Comparison of ENCODE assay signal across 21 cellular contexts in genomic region chr2:218719457-218719856, GRCh38.
"Had no signal": no experiment of that assay in that cellular context is flagged by ENCODE, and none has a peak within 500 bp of the region (broad histone marks: within the 10 kb centered on the region; RNA-seq: fewer than 3 reads in every experiment).

No MANE protein-coding gene starts in this region.

- H3K27ac ChIP-seq: esophagus muscularis mucosa, gastrocnemius medialis, heart right ventricle, neutrophil, thoracic aorta, transverse colon had no signal

- FAIRE-seq: endometrium had no signal

- H3K27me3 Mint-ChIP-seq: naive thymus-derived CD4-positive, alpha-beta T cell; stimulated activated memory B cell treated with anti-CD40 and anti-IgM and Interleukin-4, amounts not matched to agents 10 μg/mL and 1 μg/mL and 100 μg/mL, for 72 hours; stimulated activated naive CD8-positive, alpha-beta T cell treated with anti-CD3 and anti-CD28 coated beads, Interleukin-15, Interleukin-2, amounts not matched to agents 100 ng/mL and 50 ng/mL, for 24 hours had no signal

- H3K9me3 Mint-ChIP-seq: naive thymus-derived CD4-positive, alpha-beta T cell; stimulated activated memory B cell treated with anti-CD40 and anti-IgM and Interleukin-4, amounts not matched to agents 10 μg/mL and 1 μg/mL and 100 μg/mL, for 72 hours; stimulated activated naive CD8-positive, alpha-beta T cell treated with anti-CD3 and anti-CD28 coated beads, Interleukin-15, Interleukin-2, amounts not matched to agents 100 ng/mL and 50 ng/mL, for 24 hours had no signal

- H3K4me3 Mint-ChIP-seq: naive thymus-derived CD4-positive, alpha-beta T cell; nephron progenitor cell; stimulated activated memory B cell treated with anti-CD40 and anti-IgM and Interleukin-4, amounts not matched to agents 10 μg/mL and 1 μg/mL and 100 μg/mL, for 72 hours; stimulated activated naive CD8-positive, alpha-beta T cell treated with anti-CD3 and anti-CD28 coated beads, Interleukin-15, Interleukin-2, amounts not matched to agents 100 ng/mL and 50 ng/mL, for 24 hours had no signal

- H3K36me3 ChIP-seq: esophagus muscularis mucosa, neutrophil, thoracic aorta, transverse colon had no signal

- DNase-seq: cortex of kidney; dorsolateral prefrontal cortex; effector CD8-positive, alpha-beta T cell; gastrocnemius medialis; heart right ventricle; hypothalamus; islet precursor cell; mammary epithelial cell; naive thymus-derived CD4-positive, alpha-beta T cell; nephron progenitor cell; posterior cingulate gyrus; right cardiac atrium; stimulated activated CD4-positive, alpha-beta T cell treated with anti-CD3 and anti-CD28 coated beads, Interleukin-4, amount 100 ng/mL, for 24 hours; transverse colon had no signal

- H3K4me3 ChIP-seq: dorsolateral prefrontal cortex, esophagus muscularis mucosa, gastrocnemius medialis, heart right ventricle, thoracic aorta, transverse colon had no signal

- H3K27me3 ChIP-seq: dorsolateral prefrontal cortex, esophagus muscularis mucosa, gastrocnemius medialis, heart right ventricle, neutrophil, transverse colon had no signal

- H3K27ac Mint-ChIP-seq: nephron progenitor cell; stimulated activated memory B cell treated with anti-CD40 and anti-IgM and Interleukin-4, amounts not matched to agents 10 μg/mL and 1 μg/mL and 100 μg/mL, for 72 hours; stimulated activated naive CD8-positive, alpha-beta T cell treated with anti-CD3 and anti-CD28 coated beads, Interleukin-15, Interleukin-2, amounts not matched to agents 100 ng/mL and 50 ng/mL, for 24 hours had no signal

- ATAC-seq: gastrocnemius medialis; heart right ventricle; left lobe of liver; naive thymus-derived CD4-positive, alpha-beta T cell; right cardiac atrium; stimulated activated memory B cell treated with anti-CD40 and anti-IgM and Interleukin-4, amounts not matched to agents 10 μg/mL and 1 μg/mL and 100 μg/mL, for 72 hours had no signal

- H3K9me3 ChIP-seq: esophagus muscularis mucosa, gastrocnemius medialis, neutrophil, thoracic aorta, transverse colon had no signal

- H3K4me1 ChIP-seq: gastrocnemius medialis had no signal
